Comparison of ENCODE assay signal across 28 cellular contexts in genomic region chr7:87380905-87381304, GRCh38.
"Had no signal": no experiment of that assay in that cellular context is flagged by ENCODE, and none has a peak within 500 bp of the region (broad histone marks: within the 10 kb centered on the region; RNA-seq: fewer than 3 reads in every experiment).

No MANE protein-coding gene starts in this region.

- H3K9me3 Mint-ChIP-seq: natural killer cell; stimulated activated effector memory CD8-positive, alpha-beta T cell treated with anti-CD3 and anti-CD28 coated beads, Interleukin-12 subunit alpha, Interleukin-12 subunit beta, amount 100 ng/mL, for 72 hours; stimulated activated naive B cell treated with anti-CD40 and anti-IgM and Interleukin-4, amounts not matched to agents 10 μg/mL and 1 μg/mL and 100 μg/mL, for 72 hours; stimulated activated naive CD8-positive, alpha-beta T cell treated with anti-CD3 and anti-CD28 coated beads, Interleukin-15, Interleukin-2, amounts not matched to agents 100 ng/mL and 50 ng/mL, for 24 hours had no signal

- FAIRE-seq: pancreas, small intestine, urothelium cell line had no signal

- H3K27ac ChIP-seq: neutrophil, pancreas, prostate gland, right atrium auricular region, right lobe of liver, sigmoid colon, stomach, thoracic aorta, thyroid gland, tibial nerve, upper lobe of left lung, vagina had no signal

- DNase-seq: natural killer cell; nucleus accumbens; pancreas; retina; right lobe of liver; sigmoid colon; small intestine; stimulated activated CD4-positive, alpha-beta T cell treated with anti-CD3 and anti-CD28 coated beads, Interleukin-15, amount 100 ng/mL, for 24 hours; stimulated activated CD4-positive, alpha-beta T cell treated with anti-CD3 and anti-CD28 coated beads, Interleukin-2, amount 100 ng/mL, for 24 hours; stimulated activated CD4-positive, alpha-beta T cell treated with anti-CD3 and anti-CD28 coated beads, Interleukin-2, amount 100 ng/mL, for 48 hours; stimulated activated CD4-positive, alpha-beta T cell treated with anti-CD3 and anti-CD28 coated beads, Interleukin-4, amount 100 ng/mL, for 24 hours; stimulated activated naive B cell treated with anti-CD40 and anti-IgM and Interleukin-4, amounts not matched to agents 10 μg/mL and 1 μg/mL and 100 μg/mL, for 72 hours; stimulated activated naive CD4-positive, alpha-beta T cell treated with Interleukin-2 at 50 U/mL for 16 hours; stomach; thyroid gland; trophoblast cell; upper lobe of left lung had no signal

- H3K4me3 Mint-ChIP-seq: natural killer cell; nephron; neural crest cell; stimulated activated effector memory CD8-positive, alpha-beta T cell treated with anti-CD3 and anti-CD28 coated beads, Interleukin-12 subunit alpha, Interleukin-12 subunit beta, amount 100 ng/mL, for 72 hours; stimulated activated naive B cell treated with anti-CD40 and anti-IgM and Interleukin-4, amounts not matched to agents 10 μg/mL and 1 μg/mL and 100 μg/mL, for 72 hours; stimulated activated naive CD8-positive, alpha-beta T cell treated with anti-CD3 and anti-CD28 coated beads, Interleukin-15, Interleukin-2, amounts not matched to agents 100 ng/mL and 50 ng/mL, for 24 hours had no signal

- H3K4me3 ChIP-seq: pancreas, prostate gland, right atrium auricular region, right lobe of liver, sigmoid colon, stomach, thoracic aorta, thyroid gland, tibial nerve, upper lobe of left lung, vagina had no signal

- H3K36me3 ChIP-seq: neutrophil, pancreas, prostate gland had no signal

- ATAC-seq: natural killer cell; pancreas; right lobe of liver; stimulated activated effector memory CD8-positive, alpha-beta T cell treated with anti-CD3 and anti-CD28 coated beads, Interleukin-12 subunit alpha, Interleukin-12 subunit beta, amount 100 ng/mL, for 72 hours; stimulated activated naive B cell treated with anti-CD40 and anti-IgM and Interleukin-4, amounts not matched to agents 10 μg/mL and 1 μg/mL and 100 μg/mL, for 72 hours had no signal

- H3K27me3 ChIP-seq: neutrophil, pancreas, right atrium auricular region, right lobe of liver, sigmoid colon, stomach, thyroid gland, tibial nerve, upper lobe of left lung, vagina had no signal

- H3K27ac Mint-ChIP-seq: natural killer cell; nephron; stimulated activated effector memory CD8-positive, alpha-beta T cell treated with anti-CD3 and anti-CD28 coated beads, Interleukin-12 subunit alpha, Interleukin-12 subunit beta, amount 100 ng/mL, for 72 hours; stimulated activated naive B cell treated with anti-CD40 and anti-IgM and Interleukin-4, amounts not matched to agents 10 μg/mL and 1 μg/mL and 100 μg/mL, for 72 hours; stimulated activated naive CD8-positive, alpha-beta T cell treated with anti-CD3 and anti-CD28 coated beads, Interleukin-15, Interleukin-2, amounts not matched to agents 100 ng/mL and 50 ng/mL, for 24 hours had no signal

- H3K27me3 Mint-ChIP-seq: stimulated activated naive B cell treated with anti-CD40 and anti-IgM and Interleukin-4, amounts not matched to agents 10 μg/mL and 1 μg/mL and 100 μg/mL, for 72 hours; stimulated activated naive CD8-positive, alpha-beta T cell treated with anti-CD3 and anti-CD28 coated beads, Interleukin-15, Interleukin-2, amounts not matched to agents 100 ng/mL and 50 ng/mL, for 24 hours had no signal

- H3K9me3 ChIP-seq: neutrophil, pancreas, prostate gland, right atrium auricular region, right lobe of liver, sigmoid colon, stomach, thoracic aorta, thyroid gland, tibial nerve, upper lobe of left lung, vagina had no signal

- H3K4me1 ChIP-seq: pancreas, prostate gland, right atrium auricular region, sigmoid colon, stomach, thyroid gland, tibial nerve, upper lobe of left lung, vagina had no signal

- H3K4me1 Mint-ChIP-seq: natural killer cell; nephron; neural crest cell; stimulated activated effector memory CD8-positive, alpha-beta T cell treated with anti-CD3 and anti-CD28 coated beads, Interleukin-12 subunit alpha, Interleukin-12 subunit beta, amount 100 ng/mL, for 72 hours had no signal
